In the genomic region with DNA sequence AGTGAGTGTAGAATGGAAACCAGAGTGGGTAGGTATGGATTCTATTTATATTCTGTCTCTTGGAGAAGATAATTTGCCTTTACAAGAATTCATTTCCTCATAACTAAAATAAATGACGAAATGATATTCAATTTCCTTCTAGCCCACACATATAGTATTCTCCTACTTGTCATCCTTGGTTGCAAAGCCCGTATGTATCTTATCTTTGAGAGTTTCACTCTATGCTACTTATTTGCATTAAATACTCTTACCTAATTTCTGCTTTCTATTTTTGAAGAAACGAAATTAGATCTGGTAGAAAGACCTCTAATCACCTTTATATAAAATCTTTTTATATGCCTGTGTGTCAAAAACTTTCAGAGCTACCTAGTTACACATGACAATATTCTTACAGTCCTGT, we compare ENCODE assay signal across 26 cellular contexts.
"Had no signal": no experiment of that assay in that cellular context is flagged by ENCODE, and none has a peak within 500 bp of the region (broad histone marks: within the 10 kb centered on the region; RNA-seq: fewer than 3 reads in every experiment).

No MANE protein-coding gene starts in this region.

- DNase-seq: natural killer cell; occipital lobe; ovary; posterior cingulate gyrus; psoas muscle; retina; right lobe of liver; sigmoid colon; small intestine; stimulated activated CD4-positive, alpha-beta T cell treated with anti-CD3 and anti-CD28 coated beads, Interleukin-15, amount 100 ng/mL, for 24 hours; stimulated activated CD4-positive, alpha-beta T cell treated with anti-CD3 and anti-CD28 coated beads, Interleukin-2, amount 100 ng/mL, for 24 hours; stimulated activated CD4-positive, alpha-beta T cell treated with anti-CD3 and anti-CD28 coated beads, Interleukin-2, amount 100 ng/mL, for 48 hours; stimulated activated CD4-positive, alpha-beta T cell treated with anti-CD3 and anti-CD28 coated beads, Interleukin-4, amount 100 ng/mL, for 24 hours; stimulated activated naive B cell treated with anti-CD40 and anti-IgM and Interleukin-4, amounts not matched to agents 10 μg/mL and 1 μg/mL and 100 μg/mL, for 72 hours; stimulated activated naive CD4-positive, alpha-beta T cell treated with Interleukin-2 at 50 U/mL for 16 hours; stomach; thyroid gland; trophoblast cell; upper lobe of left lung had no signal

- H3K4me2 ChIP-seq: neural progenitor cell had no signal

- H3K27ac ChIP-seq: neural progenitor cell, ovary, parathyroid adenoma, psoas muscle, right atrium auricular region, right lobe of liver, sigmoid colon, stomach, thoracic aorta, thyroid gland, tibial nerve, upper lobe of left lung, vagina had no signal

- H3K79me2 ChIP-seq: parathyroid adenoma had no signal

- H3K4me3 ChIP-seq: neural progenitor cell, ovary, psoas muscle, right atrium auricular region, right lobe of liver, sigmoid colon, stomach, thoracic aorta, thyroid gland, tibial nerve, upper lobe of left lung, vagina had no signal

- H3K27me3 ChIP-seq: neural progenitor cell, ovary, right atrium auricular region, right lobe of liver, sigmoid colon, stomach, thyroid gland, tibial nerve, upper lobe of left lung, vagina had no signal

- H2AFZ ChIP-seq: neural progenitor cell, parathyroid adenoma had no signal

- H3K4me1 ChIP-seq: parathyroid adenoma, psoas muscle, right atrium auricular region, right lobe of liver, sigmoid colon, stomach, thyroid gland, tibial nerve, upper lobe of left lung, vagina had no signal

- H3K36me3 ChIP-seq: neural progenitor cell, ovary, right atrium auricular region, right lobe of liver, sigmoid colon, stomach, thoracic aorta, thyroid gland, tibial nerve, upper lobe of left lung, vagina had no signal

- H3K9me3 ChIP-seq: ovary, psoas muscle, right atrium auricular region, right lobe of liver, sigmoid colon, stomach, thoracic aorta, thyroid gland, tibial nerve, upper lobe of left lung, vagina had no signal

- ATAC-seq: natural killer cell; psoas muscle; right lobe of liver; stimulated activated effector memory CD8-positive, alpha-beta T cell treated with anti-CD3 and anti-CD28 coated beads, Interleukin-12 subunit alpha, Interleukin-12 subunit beta, amount 100 ng/mL, for 72 hours; stimulated activated naive B cell treated with anti-CD40 and anti-IgM and Interleukin-4, amounts not matched to agents 10 μg/mL and 1 μg/mL and 100 μg/mL, for 72 hours had no signal
